Comparison of ENCODE assay signal across 1 cellular context in the genomic region with DNA sequence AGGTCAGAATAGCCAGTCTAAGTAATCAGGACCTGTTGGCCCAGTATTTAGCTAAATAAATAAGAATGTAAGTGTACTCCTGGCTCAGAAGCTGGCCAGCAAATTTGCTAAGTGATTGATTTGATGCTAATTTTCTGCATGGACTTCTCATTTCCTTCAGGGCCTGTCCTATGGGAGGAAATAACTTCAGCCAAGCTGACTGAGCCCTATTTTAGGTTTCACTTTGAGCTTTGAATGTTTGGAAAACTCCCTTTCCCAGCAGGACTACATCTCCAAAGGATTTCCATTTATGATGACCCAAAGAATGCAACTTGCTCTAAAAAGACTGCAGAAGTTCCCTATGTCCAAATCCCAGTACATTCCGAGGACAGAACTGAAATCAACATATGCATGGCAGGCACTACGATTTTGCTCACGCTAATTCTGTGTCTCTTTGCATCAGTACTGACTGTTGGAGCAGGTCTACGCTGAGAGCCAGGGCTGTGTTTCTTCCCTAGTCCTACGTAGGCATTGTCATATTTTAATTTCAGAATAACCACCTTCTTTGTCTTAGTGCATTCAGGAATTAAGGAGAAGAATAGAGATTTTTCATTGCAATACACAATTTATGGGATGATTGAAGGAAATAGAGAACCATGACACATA.
TF ChIP-seq lines count a peak whose summit lies in the region.

No MANE protein-coding gene starts in this region.

TF ChIP-seq in WTC11, 78 proteins besides CTCF, POLR2A, EP300 and RAD21 (continued from another document):
- TF ChIP-seq, protein P1, sequence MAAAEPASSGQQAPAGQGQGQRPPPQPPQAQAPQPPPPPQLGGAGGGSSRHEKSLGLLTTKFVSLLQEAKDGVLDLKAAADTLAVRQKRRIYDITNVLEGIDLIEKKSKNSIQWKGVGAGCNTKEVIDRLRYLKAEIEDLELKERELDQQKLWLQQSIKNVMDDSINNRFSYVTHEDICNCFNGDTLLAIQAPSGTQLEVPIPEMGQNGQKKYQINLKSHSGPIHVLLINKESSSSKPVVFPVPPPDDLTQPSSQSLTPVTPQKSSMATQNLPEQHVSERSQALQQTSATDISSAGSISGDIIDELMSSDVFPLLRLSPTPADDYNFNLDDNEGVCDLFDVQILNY (CRISPR knock-in tag; IDR thresholded peaks at IDR 0.05) = no peak
- no peak for TF ChIP-seq ZNF416 (CRISPR knock-in tag; IDR thresholded peaks at IDR 0.05)
- no peak for TF ChIP-seq NR2C2 (CRISPR knock-in tag; IDR thresholded peaks at IDR 0.05)
- TF ChIP-seq, protein P2, sequence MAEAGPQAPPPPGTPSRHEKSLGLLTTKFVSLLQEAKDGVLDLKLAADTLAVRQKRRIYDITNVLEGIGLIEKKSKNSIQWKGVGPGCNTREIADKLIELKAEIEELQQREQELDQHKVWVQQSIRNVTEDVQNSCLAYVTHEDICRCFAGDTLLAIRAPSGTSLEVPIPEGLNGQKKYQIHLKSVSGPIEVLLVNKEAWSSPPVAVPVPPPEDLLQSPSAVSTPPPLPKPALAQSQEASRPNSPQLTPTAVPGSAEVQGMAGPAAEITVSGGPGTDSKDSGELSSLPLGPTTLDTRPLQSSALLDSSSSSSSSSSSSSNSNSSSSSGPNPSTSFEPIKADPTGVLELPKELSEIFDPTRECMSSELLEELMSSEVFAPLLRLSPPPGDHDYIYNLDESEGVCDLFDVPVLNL (CRISPR knock-in tag; IDR thresholded peaks at IDR 0.05; ENCODE audit: borderline replicate concordance, low read depth) = no peak
- TF ChIP-seq ZNF423 (CRISPR knock-in tag; IDR thresholded peaks at IDR 0.05) = no peak
- no peak for TF ChIP-seq ZNF232 (CRISPR knock-in tag; IDR thresholded peaks at IDR 0.05)
- TF ChIP-seq, protein P3, sequence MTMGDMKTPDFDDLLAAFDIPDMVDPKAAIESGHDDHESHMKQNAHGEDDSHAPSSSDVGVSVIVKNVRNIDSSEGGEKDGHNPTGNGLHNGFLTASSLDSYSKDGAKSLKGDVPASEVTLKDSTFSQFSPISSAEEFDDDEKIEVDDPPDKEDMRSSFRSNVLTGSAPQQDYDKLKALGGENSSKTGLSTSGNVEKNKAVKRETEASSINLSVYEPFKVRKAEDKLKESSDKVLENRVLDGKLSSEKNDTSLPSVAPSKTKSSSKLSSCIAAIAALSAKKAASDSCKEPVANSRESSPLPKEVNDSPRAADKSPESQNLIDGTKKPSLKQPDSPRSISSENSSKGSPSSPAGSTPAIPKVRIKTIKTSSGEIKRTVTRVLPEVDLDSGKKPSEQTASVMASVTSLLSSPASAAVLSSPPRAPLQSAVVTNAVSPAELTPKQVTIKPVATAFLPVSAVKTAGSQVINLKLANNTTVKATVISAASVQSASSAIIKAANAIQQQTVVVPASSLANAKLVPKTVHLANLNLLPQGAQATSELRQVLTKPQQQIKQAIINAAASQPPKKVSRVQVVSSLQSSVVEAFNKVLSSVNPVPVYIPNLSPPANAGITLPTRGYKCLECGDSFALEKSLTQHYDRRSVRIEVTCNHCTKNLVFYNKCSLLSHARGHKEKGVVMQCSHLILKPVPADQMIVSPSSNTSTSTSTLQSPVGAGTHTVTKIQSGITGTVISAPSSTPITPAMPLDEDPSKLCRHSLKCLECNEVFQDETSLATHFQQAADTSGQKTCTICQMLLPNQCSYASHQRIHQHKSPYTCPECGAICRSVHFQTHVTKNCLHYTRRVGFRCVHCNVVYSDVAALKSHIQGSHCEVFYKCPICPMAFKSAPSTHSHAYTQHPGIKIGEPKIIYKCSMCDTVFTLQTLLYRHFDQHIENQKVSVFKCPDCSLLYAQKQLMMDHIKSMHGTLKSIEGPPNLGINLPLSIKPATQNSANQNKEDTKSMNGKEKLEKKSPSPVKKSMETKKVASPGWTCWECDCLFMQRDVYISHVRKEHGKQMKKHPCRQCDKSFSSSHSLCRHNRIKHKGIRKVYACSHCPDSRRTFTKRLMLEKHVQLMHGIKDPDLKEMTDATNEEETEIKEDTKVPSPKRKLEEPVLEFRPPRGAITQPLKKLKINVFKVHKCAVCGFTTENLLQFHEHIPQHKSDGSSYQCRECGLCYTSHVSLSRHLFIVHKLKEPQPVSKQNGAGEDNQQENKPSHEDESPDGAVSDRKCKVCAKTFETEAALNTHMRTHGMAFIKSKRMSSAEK (CRISPR knock-in tag; IDR thresholded peaks at IDR 0.05; ENCODE audit: borderline replicate concordance) = no peak
- no peak for TF ChIP-seq ZNF263 (CRISPR knock-in tag; IDR thresholded peaks at IDR 0.05; ENCODE audit: low read depth)
- no peak for TF ChIP-seq FOXJ3 (CRISPR knock-in tag; IDR thresholded peaks at IDR 0.05; ENCODE audit: borderline replicate concordance)
- no peak for TF ChIP-seq E2F1 (CRISPR knock-in tag; IDR thresholded peaks at IDR 0.05)
- TF ChIP-seq, protein P4, sequence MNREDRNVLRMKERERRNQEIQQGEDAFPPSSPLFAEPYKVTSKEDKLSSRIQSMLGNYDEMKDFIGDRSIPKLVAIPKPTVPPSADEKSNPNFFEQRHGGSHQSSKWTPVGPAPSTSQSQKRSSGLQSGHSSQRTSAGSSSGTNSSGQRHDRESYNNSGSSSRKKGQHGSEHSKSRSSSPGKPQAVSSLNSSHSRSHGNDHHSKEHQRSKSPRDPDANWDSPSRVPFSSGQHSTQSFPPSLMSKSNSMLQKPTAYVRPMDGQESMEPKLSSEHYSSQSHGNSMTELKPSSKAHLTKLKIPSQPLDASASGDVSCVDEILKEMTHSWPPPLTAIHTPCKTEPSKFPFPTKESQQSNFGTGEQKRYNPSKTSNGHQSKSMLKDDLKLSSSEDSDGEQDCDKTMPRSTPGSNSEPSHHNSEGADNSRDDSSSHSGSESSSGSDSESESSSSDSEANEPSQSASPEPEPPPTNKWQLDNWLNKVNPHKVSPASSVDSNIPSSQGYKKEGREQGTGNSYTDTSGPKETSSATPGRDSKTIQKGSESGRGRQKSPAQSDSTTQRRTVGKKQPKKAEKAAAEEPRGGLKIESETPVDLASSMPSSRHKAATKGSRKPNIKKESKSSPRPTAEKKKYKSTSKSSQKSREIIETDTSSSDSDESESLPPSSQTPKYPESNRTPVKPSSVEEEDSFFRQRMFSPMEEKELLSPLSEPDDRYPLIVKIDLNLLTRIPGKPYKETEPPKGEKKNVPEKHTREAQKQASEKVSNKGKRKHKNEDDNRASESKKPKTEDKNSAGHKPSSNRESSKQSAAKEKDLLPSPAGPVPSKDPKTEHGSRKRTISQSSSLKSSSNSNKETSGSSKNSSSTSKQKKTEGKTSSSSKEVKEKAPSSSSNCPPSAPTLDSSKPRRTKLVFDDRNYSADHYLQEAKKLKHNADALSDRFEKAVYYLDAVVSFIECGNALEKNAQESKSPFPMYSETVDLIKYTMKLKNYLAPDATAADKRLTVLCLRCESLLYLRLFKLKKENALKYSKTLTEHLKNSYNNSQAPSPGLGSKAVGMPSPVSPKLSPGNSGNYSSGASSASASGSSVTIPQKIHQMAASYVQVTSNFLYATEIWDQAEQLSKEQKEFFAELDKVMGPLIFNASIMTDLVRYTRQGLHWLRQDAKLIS (CRISPR knock-in tag; IDR thresholded peaks at IDR 0.05; ENCODE audit: borderline replicate concordance) = no peak
- no peak for TF ChIP-seq PRRX2 (CRISPR knock-in tag; IDR thresholded peaks at IDR 0.05)
- TF ChIP-seq FOXP1 (CRISPR knock-in tag; IDR thresholded peaks at IDR 0.05; ENCODE audit: borderline replicate concordance) = no peak
- no peak for TF ChIP-seq HMGXB4 (CRISPR knock-in tag; IDR thresholded peaks at IDR 0.05)
